In genomic region chrX:8755116-8755515, GRCh38 we compare ENCODE assay signal across 14 cellular contexts. TPM values are rescaled to one million over a fixed set of nuclear protein-coding genes. Genes with fewer than 3 reads are reported as not detected.
A peak's percentile ranks its signal among the peaks of the same experiment; 100 is the strongest.
DNase-seq lines count a peak whose midpoint lies in the region; ATAC-seq and TF ChIP-seq lines count a peak whose summit lies in the region.
"Had no signal": no experiment of that assay in that cellular context is flagged by ENCODE, and none has a peak within 500 bp of the region (broad histone marks: within the 10 kb centered on the region; RNA-seq: fewer than 3 reads in every experiment).

No MANE protein-coding gene starts in this region.

- no peak for DNase-seq in AG04450 (ENCODE audit: low read depth, low spot score)
- peak; percentile 1 for DNase-seq in OCI-M1 (lab: John Stamatoyannopoulos, UW)
- DNase-seq in iPS DF 19.7 (ENCODE audit: low read depth, low spot score) = peak; percentile 45
- DNase-seq in SK-N-SH = no peak
- no peak for DNase-seq in RWPE1 (ENCODE audit: low spot score)
- DNase-seq: CD8-positive, alpha-beta T cell; mesenchymal stem cell; NCI-H146; psoas muscle; stimulated activated CD4-positive, alpha-beta T cell treated with anti-CD3 and anti-CD28 coated beads, Interleukin-2, amount 100 ng/mL, for 48 hours; stimulated activated naive CD4-positive, alpha-beta T cell had no signal

- H3K4me2 ChIP-seq in SK-N-SH = no peak overlapping the region

- 0 out of 2 replicates have a peak, but pooled peaks have one; percentile 8 for TF ChIP-seq CTCF in AG04450 (IDR thresholded peaks at IDR 0.05; ENCODE audit: low read depth, low read length)
- TF ChIP-seq CTCF in GM12874 (IDR thresholded peaks at IDR 0.05; ENCODE audit: insufficient read depth, low read depth, low read length) = 0 out of 2 replicates have a peak, but pooled peaks have one; percentile 19
- no peak for TF ChIP-seq CTCF in SK-N-SH (IDR thresholded peaks at IDR 0.05)
- no peak for TF ChIP-seq CTCF in RWPE1 (conservative IDR thresholded peaks at IDR 0.05; ENCODE audit: low read depth)

- H3K27ac ChIP-seq in AG04450 (ENCODE audit: low read depth, low read length) = no peak overlapping the region
- H3K27ac ChIP-seq in SK-N-SH (ENCODE audit: low read depth in 2 of 2, low read length in 1 of 2) = no peak overlapping the region
- no peak overlapping the region for H3K27ac ChIP-seq in RWPE1
- H3K27ac ChIP-seq: psoas muscle had no signal

- H3K4me1 ChIP-seq in SK-N-SH (ENCODE audit: control insufficient read depth in 1 of 2, insufficient read depth in 2 of 2, low read depth in 1 of 2, low read length in 1 of 2) = no peaks in the 10 kb centered on the region
- H3K4me1 ChIP-seq: psoas muscle had no signal

- H3K36me3 ChIP-seq in SK-N-SH (replicated peaks in 1 of 2; ENCODE audit: control insufficient read depth in 1 of 2, insufficient read depth in 2 of 2, low read length in 1 of 2) = no peaks in the 10 kb centered on the region

- no peak for ATAC-seq in HG03439 (IDR thresholded peaks at IDR 0.05; ENCODE audit: unreplicated experiment)
- no peak for ATAC-seq in GM21423 (IDR thresholded peaks at IDR 0.05; ENCODE audit: unreplicated experiment)
- ATAC-seq: CD8-positive, alpha-beta T cell; psoas muscle had no signal

- H3K9ac ChIP-seq in SK-N-SH = no peak overlapping the region

- POLR2A ChIA-PET in AG04450 (lab: Yijun Ruan, JAX) = no interaction called here
- POLR2A ChIA-PET in SK-N-SH (lab: Yijun Ruan, JAX) = no interaction called here
- POLR2A ChIA-PET in RWPE1 (lab: Yijun Ruan, JAX; ENCODE audit: low non-redundant PET) = no interaction called here

- TF ChIP-seq RAD21 in SK-N-SH (IDR thresholded peaks at IDR 0.05; ENCODE audit: low read length) = no peak

- CTCF ChIA-PET in AG04450 (lab: Charles Lee) = interaction anchor here (2.5 kb wide), 1 partner anchor 61 kb away, joined by 12 read pairs; no protein-coding TSS in a partner anchor
- CTCF ChIA-PET in SK-N-SH (lab: Yijun Ruan, JAX) = interaction anchor here (0.6 to 2.1 kb wide), 4 partner anchors 16 to 59 kb away, joined by 3 to 11 read pairs (median 3); no protein-coding TSS in a partner anchor
- CTCF ChIA-PET in RWPE1 (lab: Yijun Ruan, JAX) = no interaction called here

- no peak overlapping the region for H2AFZ ChIP-seq in SK-N-SH (ENCODE audit: low read depth)

- no peaks in the 10 kb centered on the region for H3K9me3 ChIP-seq in AG04450 (ENCODE audit: control insufficient read depth, insufficient read depth, low read length)
- H3K9me3 ChIP-seq in SK-N-SH = no peaks in the 10 kb centered on the region
- H3K9me3 ChIP-seq: psoas muscle had no signal

- peaks cover 2% of the 10 kb centered on the region for H3F3A ChIP-seq in SK-N-SH (replicated peaks; ENCODE audit: insufficient read depth)

- no peak overlapping the region for H3K4me3 ChIP-seq in AG04450 (ENCODE audit: low read depth, low read length)
- H3K4me3 ChIP-seq in SK-N-SH (ENCODE audit: low read depth in 2 of 2, low read length in 1 of 2) = no peak overlapping the region
- H3K4me3 ChIP-seq: psoas muscle had no signal

- H3K27me3 ChIP-seq in AG04450 (ENCODE audit: control insufficient read depth, insufficient read depth, low read length) (no peaks in the 10 kb centered on the region), SK-N-SH (ENCODE audit: insufficient read depth) (no peaks in the 10 kb centered on the region)

- no peaks in the 10 kb centered on the region for H3K79me2 ChIP-seq in SK-N-SH (ENCODE audit: insufficient read depth)

- no peaks in the 10 kb centered on the region for H3K9me2 ChIP-seq in SK-N-SH

- WGBS in SK-N-SH (ENCODE audit: low lambda C conversion rate) = 24% methylated on average over 3 of the region's 4 CpGs

- H4K20me1 ChIP-seq in SK-N-SH (ENCODE audit: insufficient read depth) = no peaks in the 10 kb centered on the region

- no peak for TF ChIP-seq EP300 in SK-N-SH (IDR thresholded peaks at IDR 0.05; ENCODE audit: borderline replicate concordance in 1 of 2, low read depth in 1 of 2, low read length in 1 of 2)

TF ChIP-seq in SK-N-SH, 30 proteins besides CTCF, POLR2A, EP300 and RAD21:
- TF ChIP-seq EZH2phosphoT487 (IDR thresholded peaks at IDR 0.05; ENCODE audit: borderline replicate concordance, low read depth) (no peak), GABPA (IDR thresholded peaks at IDR 0.05; ENCODE audit: low read depth) (no peak), NFIC (IDR thresholded peaks at IDR 0.05; ENCODE audit: borderline replicate concordance) (no peak), POLR2AphosphoS5 (IDR thresholded peaks at IDR 0.05; ENCODE audit: low read depth, low read length) (no peak), REST (IDR thresholded peaks at IDR 0.05; ENCODE audit: low read depth, low read length) (no peak), GATA2 (CRISPR knock-in tag; IDR thresholded peaks at IDR 0.05) (no peak), SIN3A (IDR thresholded peaks at IDR 0.05; ENCODE audit: borderline replicate concordance, low read depth, low read length) (no peak), TEAD4 (IDR thresholded peaks at IDR 0.05; ENCODE audit: borderline replicate concordance, insufficient read depth) (no peak), USF1 (IDR thresholded peaks at IDR 0.05; ENCODE audit: borderline replicate concordance, low read depth) (no peak), MAX (IDR thresholded peaks at IDR 0.05; ENCODE audit: low read depth) (no peak)

RNA-seq across cellular contexts. Expression of gene ANOS1, which starts 23.2 kb away (rescaled TPM):
- polyA plus RNA-seq in AG04450 (2011; rRNA removed) = 0.21 and 0.30 TPM in 2 replicates
- 0.18 and 0.30 TPM in 2 replicates for polyA minus RNA-seq in AG04450 (2011; rRNA and poly(A)+ RNA removed)
- under 0.01 and 0.02 TPM in 2 replicates for polyA plus RNA-seq in SK-N-SH (2012; rRNA removed)
- polyA plus RNA-seq in SK-N-SH (2012; cell fraction: cytosol; rRNA removed) = 0.01 and 0.03 TPM in 2 replicates
- polyA plus RNA-seq in SK-N-SH (2012; cell fraction: nucleus; rRNA removed) = 0.01 TPM in 2 replicates

RNA-seq across cellular contexts. Expression of gene FAM9A, which starts 46.1 kb away (rescaled TPM):
- not detected in 2 replicates for polyA plus RNA-seq in AG04450 (2011; rRNA removed)
- polyA minus RNA-seq in AG04450 (2011; rRNA and poly(A)+ RNA removed) = not detected in 2 replicates
- polyA plus RNA-seq in SK-N-SH (2012; rRNA removed) = not detected in 2 replicates
- not detected in 2 replicates for polyA plus RNA-seq in SK-N-SH (2012; cell fraction: cytosol; rRNA removed)
- not detected in 2 replicates for polyA plus RNA-seq in SK-N-SH (2012; cell fraction: nucleus; rRNA removed)
- polyA plus RNA-seq: psoas muscle had no signal

Comparison
In these comparisons a context has a peak if more than half of its experiments do, and no peak if none do; other contexts are left out.
1. DNase-seq: peak in OCI-M1 (single experiment) and iPS DF 19.7 (single experiment); none in AG04450 (single experiment), SK-N-SH (single experiment) and RWPE1 (single experiment).
2. CTCF ChIP-seq: peak in AG04450 (single experiment) and GM12874 (single experiment); none in SK-N-SH (single experiment) and RWPE1 (single experiment).